In genomic region chr6:130756836-130757235, GRCh38 we compare ENCODE assay signal across 35 cellular contexts.
"Had no signal": no experiment of that assay in that cellular context is flagged by ENCODE, and none has a peak within 500 bp of the region (broad histone marks: within the 10 kb centered on the region; RNA-seq: fewer than 3 reads in every experiment).

No MANE protein-coding gene starts in this region.

- DNase-seq: activated B cell treated with CpG ODN at 0.5 μM for 24 hours; activated CD4-positive, alpha-beta memory T cell treated with anti-CD3 and anti-CD28 coated beads for 36 hours; activated CD4-positive, alpha-beta T cell treated with anti-CD3 and anti-CD28 coated beads for 4 hours; activated CD4-positive, alpha-beta T cell treated with anti-CD3 and anti-CD28 coated beads, Interleukin-2, amount 10 ng/mL, durations not matched to agents 24 days and 14 days; activated CD4-positive, alpha-beta T cell treated with anti-CD3 and anti-CD28 coated beads, Interleukin-2, amount 50 U/mL, for 1 hour; activated CD4-positive, alpha-beta T cell treated with anti-CD3 and anti-CD28 coated beads, Interleukin-2, amount 50 U/mL, for 4 hours; activated CD4-positive, CD25-positive, alpha-beta regulatory T cell treated with anti-CD3 and anti-CD28 coated beads, Interleukin-2, amount 50 U/mL, for 72 hours; activated CD8-positive, alpha-beta memory T cell treated with anti-CD3 and anti-CD28 coated beads, Interleukin-2, amount 50 U/mL, for 4 hours; activated CD8-positive, alpha-beta T cell treated with anti-CD3 and anti-CD28 coated beads for 36 hours; activated effector memory CD4-positive, alpha-beta T cell treated with anti-CD3 and anti-CD28 coated beads, Interleukin-2, amount 50 U/mL, for 16 hours; activated gamma-delta T cell treated with Interleukin-2 at 50 U/mL for 16 hours; activated naive CD4-positive, alpha-beta T cell; activated naive CD4-positive, alpha-beta T cell treated with anti-CD3 and anti-CD28 coated beads for 36 hours; activated naive CD4-positive, alpha-beta T cell treated with anti-CD3 and anti-CD28 coated beads, Interleukin-2, amount 50 U/mL, for 16 hours; activated naive CD8-positive, alpha-beta T cell treated with anti-CD3 and anti-CD28 coated beads for 36 hours; activated T-cell treated with anti-CD3 and anti-CD28 coated beads for 4 hours; activated T-cell treated with anti-CD3 and anti-CD28 coated beads, Interleukin-2, amount 50 U/mL, for 1 hour; activated T-cell treated with anti-CD3 and anti-CD28 coated beads, Interleukin-2, amount 50 U/mL, for 4 hours; activated T-cell treated with anti-CD3 and anti-CD28 coated beads, Interleukin-2, amount 50 U/mL, for 72 hours; adrenal gland; amniotic stem cell; aorta; body of pancreas; brain microvascular endothelial cell; central memory CD4-positive, alpha-beta T cell; T-helper 2 cell; T-helper 9 cell had no signal

- H3K27ac ChIP-seq: adrenal gland, body of pancreas, brain microvascular endothelial cell, breast epithelium, VCaP had no signal

- H3K4me1 ChIP-seq: adrenal gland, body of pancreas, breast epithelium had no signal

- H3K9me3 ChIP-seq: adrenal gland, body of pancreas, breast epithelium had no signal

- FAIRE-seq: astrocyte, TTC549 had no signal

- H3K27me3 Mint-ChIP-seq: activated CD4-positive, alpha-beta memory T cell treated with anti-CD3 and anti-CD28 coated beads for 36 hours; activated CD8-positive, alpha-beta T cell treated with anti-CD3 and anti-CD28 coated beads for 36 hours; activated T-helper 17 cell treated with anti-CD3 and anti-CD28 coated beads, Interleukin-2, amount 50 U/mL, for 72 hours had no signal

- H3K4me3 Mint-ChIP-seq: activated B cell treated with CpG ODN at 0.5 μM for 24 hours; activated CD4-positive, alpha-beta memory T cell treated with anti-CD3 and anti-CD28 coated beads for 36 hours; activated CD4-positive, alpha-beta T cell treated with anti-CD3 and anti-CD28 coated beads, Interleukin-2, amount 10 ng/mL, durations not matched to agents 24 days and 14 days; activated CD8-positive, alpha-beta T cell treated with anti-CD3 and anti-CD28 coated beads for 36 hours; activated naive CD4-positive, alpha-beta T cell treated with anti-CD3 and anti-CD28 coated beads for 36 hours; activated naive CD8-positive, alpha-beta T cell treated with anti-CD3 and anti-CD28 coated beads for 36 hours; activated T-cell treated with anti-CD3 and anti-CD28 coated beads, Interleukin-2, amount 50 U/mL, for 4 hours; activated T-cell treated with anti-CD3 and anti-CD28 coated beads, Interleukin-2, amount 50 U/mL, for 72 hours; activated T-helper 1 cell treated with anti-CD3 and anti-CD28 coated beads, Interleukin-12 subunit alpha, Interleukin-12 subunit beta, Interleukin-2, Interleukin-4 antibody, amounts not matched to agents 30 ng/mL and 10 ng/mL and 1 ng/mL, durations not matched to agents 14 hours and 24 hours and 36 hours; activated T-helper 17 cell treated with anti-CD3 and anti-CD28 coated beads, Interleukin-2, amount 50 U/mL, for 72 hours; T-helper 2 cell treated with Interferon-gamma antibody and Interleukin-4, amounts not matched to agents 5 μg/mL and 100 μg/mL, for 36 hours had no signal

- ATAC-seq: activated CD8-positive, alpha-beta T cell treated with anti-CD3 and anti-CD28 coated beads for 36 hours; activated naive CD4-positive, alpha-beta T cell treated with anti-CD3 and anti-CD28 coated beads, Interleukin-2, amount 50 U/mL, for 72 hours; activated T-cell treated with anti-CD3 and anti-CD28 coated beads, Interleukin-2, amount 50 U/mL, for 4 hours; activated T-cell treated with anti-CD3 and anti-CD28 coated beads, Interleukin-2, amount 50 U/mL, for 72 hours; activated T-helper 17 cell treated with anti-CD3 and anti-CD28 coated beads, Interleukin-2, amount 50 U/mL, for 72 hours; body of pancreas had no signal

- H3K27me3 ChIP-seq: adrenal gland, body of pancreas, brain microvascular endothelial cell, breast epithelium had no signal

- H3K36me3 ChIP-seq: adrenal gland, brain microvascular endothelial cell, breast epithelium had no signal

- H3K27ac Mint-ChIP-seq: activated B cell treated with CpG ODN at 0.5 μM for 24 hours; activated CD4-positive, alpha-beta memory T cell treated with anti-CD3 and anti-CD28 coated beads for 36 hours; activated CD4-positive, alpha-beta T cell treated with anti-CD3 and anti-CD28 coated beads, Interleukin-2, amount 10 ng/mL, durations not matched to agents 24 days and 14 days; activated CD8-positive, alpha-beta T cell treated with anti-CD3 and anti-CD28 coated beads for 36 hours; activated naive CD4-positive, alpha-beta T cell treated with anti-CD3 and anti-CD28 coated beads for 36 hours; activated naive CD4-positive, alpha-beta T cell treated with anti-CD3 and anti-CD28 coated beads, Interleukin-2, amount 50 U/mL, for 72 hours; activated naive CD8-positive, alpha-beta T cell treated with anti-CD3 and anti-CD28 coated beads for 36 hours; activated T-cell treated with anti-CD3 and anti-CD28 coated beads, Interleukin-2, amount 50 U/mL, for 72 hours; activated T-helper 1 cell treated with anti-CD3 and anti-CD28 coated beads, Interleukin-12 subunit alpha, Interleukin-12 subunit beta, Interleukin-2, Interleukin-4 antibody, amounts not matched to agents 30 ng/mL and 10 ng/mL and 1 ng/mL, durations not matched to agents 14 hours and 24 hours and 36 hours; activated T-helper 17 cell treated with anti-CD3 and anti-CD28 coated beads, Interleukin-2, amount 50 U/mL, for 72 hours; T-helper 2 cell treated with Interferon-gamma antibody and Interleukin-4, amounts not matched to agents 5 μg/mL and 100 μg/mL, for 36 hours had no signal

- H3K36me3 Mint-ChIP-seq: activated CD4-positive, alpha-beta memory T cell treated with anti-CD3 and anti-CD28 coated beads for 36 hours; activated naive CD4-positive, alpha-beta T cell treated with anti-CD3 and anti-CD28 coated beads, Interleukin-2, amount 50 U/mL, for 72 hours had no signal

- H3K4me3 ChIP-seq: adrenal gland, body of pancreas, breast epithelium had no signal
